In genomic region chr9:4741365-4742031, GRCh38 we compare ENCODE assay signal across 1 cellular context.
A peak's percentile ranks its signal among the peaks of the same experiment; 100 is the strongest.
TF ChIP-seq lines count a peak whose summit lies in the region.

No MANE protein-coding gene starts in this region.

TF ChIP-seq in HEK293, 187 proteins besides CTCF, POLR2A, EP300 and RAD21 (continued from another document and continues in another):
- no peak for TF ChIP-seq ZNF513 (tag by site-specific recombination; IDR thresholded peaks at IDR 0.05)
- TF ChIP-seq ZNF488 (tag by site-specific recombination; IDR thresholded peaks at IDR 0.05), result no peak
- peak; percentile 77 for TF ChIP-seq ZBTB8A (tag by site-specific recombination; IDR thresholded peaks at IDR 0.05)
- TF ChIP-seq ZNF112 (tag by site-specific recombination; IDR thresholded peaks at IDR 0.05), result no peak
- TF ChIP-seq ZNF354C (tag by site-specific recombination; IDR thresholded peaks at IDR 0.05; ENCODE audit: borderline replicate concordance, low read depth), result no peak
- no peak for TF ChIP-seq TRIM28 (IDR thresholded peaks at IDR 0.05; ENCODE audit: borderline replicate concordance, low read length)
- TF ChIP-seq ZNF704 (tag by site-specific recombination; IDR thresholded peaks at IDR 0.05), result no peak
- no peak for TF ChIP-seq ZNF561 (tag by site-specific recombination; IDR thresholded peaks at IDR 0.05; ENCODE audit: borderline replicate concordance)
- 0 out of 2 replicates have a peak, but pooled peaks have one; percentile 25 for TF ChIP-seq ZNF843 (tag by site-specific recombination; IDR thresholded peaks at IDR 0.05)
- TF ChIP-seq ZNF23 (tag by site-specific recombination; IDR thresholded peaks at IDR 0.05; ENCODE audit: borderline replicate concordance), result no peak
- TF ChIP-seq BCL11B (tag by site-specific recombination; IDR thresholded peaks at IDR 0.05; ENCODE audit: low read depth), result no peak
- TF ChIP-seq ATF2 (tag by site-specific recombination; IDR thresholded peaks at IDR 0.05; ENCODE audit: low read depth), result no peak
- no peak for TF ChIP-seq ZNF623 (tag by site-specific recombination; IDR thresholded peaks at IDR 0.05)
- no peak for TF ChIP-seq ZBTB6 (tag by site-specific recombination; IDR thresholded peaks at IDR 0.05)
- TF ChIP-seq ZSCAN18 (tag by site-specific recombination; IDR thresholded peaks at IDR 0.05), result no peak
- 0 out of 2 replicates have a peak, but pooled peaks have one; percentile 23 for TF ChIP-seq ZNF239 (tag by site-specific recombination; IDR thresholded peaks at IDR 0.05)
- TF ChIP-seq ZFP41 (tag by site-specific recombination; IDR thresholded peaks at IDR 0.05; ENCODE audit: borderline replicate concordance), result no peak
- TF ChIP-seq KLF1 (tag by site-specific recombination; IDR thresholded peaks at IDR 0.05), result no peak; the same call in 1 of the 2 replicates
- TF ChIP-seq KLF9 (tag by site-specific recombination; IDR thresholded peaks at IDR 0.05; ENCODE audit: low read depth), result 0 out of 2 replicates have a peak, but pooled peaks have one; percentile 9
- no peak for TF ChIP-seq ZNF521 (tag by site-specific recombination; IDR thresholded peaks at IDR 0.05)
- TF ChIP-seq PRDM2 (tag by site-specific recombination; IDR thresholded peaks at IDR 0.05; ENCODE audit: borderline replicate concordance), result no peak
- no peak for TF ChIP-seq ZNF621 (tag by site-specific recombination; IDR thresholded peaks at IDR 0.05)
- TF ChIP-seq ZNF501 (tag by site-specific recombination; IDR thresholded peaks at IDR 0.05), result peak; percentile 28; the same call in 1 of the 2 replicates
- TF ChIP-seq ZNF19 (tag by site-specific recombination; IDR thresholded peaks at IDR 0.05; ENCODE audit: low read depth), result no peak
- TF ChIP-seq ZNF341 (tag by site-specific recombination; IDR thresholded peaks at IDR 0.05; ENCODE audit: low read depth), result peak; percentile 73
- TF ChIP-seq ZBTB48 (tag by site-specific recombination; IDR thresholded peaks at IDR 0.05), result peak; percentile 75
- TF ChIP-seq ZNF510 (tag by site-specific recombination; IDR thresholded peaks at IDR 0.05; ENCODE audit: insufficient replicate concordance), result no peak
- no peak for TF ChIP-seq ZNF292 (tag by site-specific recombination; IDR thresholded peaks at IDR 0.05; ENCODE audit: borderline replicate concordance, low read depth)
- TF ChIP-seq RBAK (tag by site-specific recombination; IDR thresholded peaks at IDR 0.05), result no peak
- no peak for TF ChIP-seq ELK4 (IDR thresholded peaks at IDR 0.05; ENCODE audit: borderline replicate concordance, low read depth, low read length)
- no peak for TF ChIP-seq PRDM4 (tag by site-specific recombination; IDR thresholded peaks at IDR 0.05)
- TF ChIP-seq ZNF692 (tag by site-specific recombination; IDR thresholded peaks at IDR 0.05), result peak; percentile 43; the same call in 1 of the 2 replicates
- peak; percentile 65; the same call in 1 of the 2 replicates for TF ChIP-seq ZNF391 (tag by site-specific recombination; IDR thresholded peaks at IDR 0.05; ENCODE audit: borderline replicate concordance, low read depth)
- TF ChIP-seq SALL2 (tag by site-specific recombination; IDR thresholded peaks at IDR 0.05; ENCODE audit: borderline replicate concordance), result no peak
- TF ChIP-seq ZNF398 (tag by site-specific recombination; IDR thresholded peaks at IDR 0.05), result peak; percentile 89
- TF ChIP-seq ZNF350 (tag by site-specific recombination; IDR thresholded peaks at IDR 0.05), result no peak
- no peak for TF ChIP-seq FEZF1 (tag by site-specific recombination; IDR thresholded peaks at IDR 0.05)
